In genomic region chrX:135389717-135390116, GRCh38 we compare ENCODE assay signal across 14 cellular contexts. TPM values are rescaled to one million over a fixed set of nuclear protein-coding genes. Genes with fewer than 3 reads are reported as not detected.
A peak's percentile ranks its signal among the peaks of the same experiment; 100 is the strongest.
DNase-seq lines count a peak whose midpoint lies in the region; ATAC-seq, FAIRE-seq and TF ChIP-seq lines count a peak whose summit lies in the region.
"Had no signal": no experiment of that assay in that cellular context is flagged by ENCODE, and none has a peak within 500 bp of the region (broad histone marks: within the 10 kb centered on the region; RNA-seq: fewer than 3 reads in every experiment).

No MANE protein-coding gene starts in this region.

- 29 to 46% (median 34%) methylated on average over 2 of the region's 2 CpGs for WGBS in small intestine, 3 donors

- H3K4me1 Mint-ChIP-seq in activated naive CD4-positive, alpha-beta T cell treated with anti-CD3 and anti-CD28 coated beads for 36 hours (ENCODE audit: low read depth): peaks cover 19% of the 10 kb centered on the region

- ATAC-seq in GM21786 (IDR thresholded peaks at IDR 0.05; ENCODE audit: unreplicated experiment) (no peak), GM18867 (IDR thresholded peaks at IDR 0.05; ENCODE audit: unreplicated experiment) (no peak)

- peak overlapping the region; percentile 41 for H3K27ac Mint-ChIP-seq in activated naive CD4-positive, alpha-beta T cell treated with anti-CD3 and anti-CD28 coated beads for 36 hours

- H3K9me3 ChIP-seq in small intestine (ENCODE audit: control insufficient read depth, low read depth): no peaks in the 10 kb centered on the region
- H3K9me3 ChIP-seq in A673 (ENCODE audit: low read depth, low read length, poor library complexity, severe bottlenecking): no peaks in the 10 kb centered on the region
- H3K9me3 ChIP-seq: colonic mucosa, spleen had no signal

- no peak for DNase-seq in activated naive CD4-positive, alpha-beta T cell treated with anti-CD3 and anti-CD28 coated beads for 36 hours
- DNase-seq in activated naive CD4-positive, alpha-beta T cell (lab: John Stamatoyannopoulos, UW): no peak
- DNase-seq in RKO (ENCODE audit: low spot score): peak; percentile 25
- peak; percentile 6 for DNase-seq in fibroblast of the aortic adventitia (ENCODE audit: low read depth)
- peak; percentile 3 for DNase-seq in small intestine
- DNase-seq in A673 (ENCODE audit: low spot score): no peak
- DNase-seq: colonic mucosa, COR-L47, NCI-H1417 treated with DMSO at 0.1 percent for 48 hours, NCI-H526 treated with DMSO at 0.1 percent for 48 hours, SIG-M5, spleen had no signal

- H3K27ac ChIP-seq in small intestine (ENCODE audit: low read depth in 1 of 2, low read length in 1 of 2) (no peak overlapping the region), A673 (ENCODE audit: low read depth, low read length, poor library complexity, severe bottlenecking) (no peak overlapping the region)
- H3K27ac ChIP-seq: colonic mucosa, spleen had no signal

- H3K4me1 ChIP-seq in small intestine (ENCODE audit: control insufficient read depth in 2 of 2, insufficient read depth in 1 of 2, low read depth in 1 of 2, low read length in 1 of 2) (no peaks in the 10 kb centered on the region), A673 (ENCODE audit: insufficient read depth, low read length, poor library complexity, severe bottlenecking) (no peaks in the 10 kb centered on the region)
- H3K4me1 ChIP-seq: colonic mucosa, spleen had no signal

- intact Hi-C loops in activated naive CD4-positive, alpha-beta T cell treated with anti-CD3 and anti-CD28 coated beads for 36 hours (cut with micrococcal nuclease): no loop called here
- intact Hi-C loops in A673 (cut with micrococcal nuclease; ENCODE audit: unreplicated experiment): no loop called here

- BruUV-seq in A673 (replicated peaks; lab: Mats Ljungman, UMichigan): no TSS peak

- POLR2A ChIA-PET in A673 (lab: Charles Lee; ENCODE audit: low non-redundant PET): no interaction called here

- H3K27me3 ChIP-seq in small intestine (ENCODE audit: control insufficient read depth in 2 of 2, insufficient read depth in 2 of 2, low read length in 2 of 2) (no peaks in the 10 kb centered on the region), A673 (replicated peaks; ENCODE audit: insufficient read depth, low read depth, low read length, poor library complexity) (no peaks in the 10 kb centered on the region)
- H3K27me3 ChIP-seq: colonic mucosa, spleen had no signal

- H3K4me3 ChIP-seq in fibroblast of the aortic adventitia (ENCODE audit: low read depth, low read length): no peak overlapping the region
- H3K4me3 ChIP-seq in small intestine (ENCODE audit: low read depth in 1 of 2, low read length in 2 of 2): no peak overlapping the region
- no peak overlapping the region for H3K4me3 ChIP-seq in A673 (ENCODE audit: low read depth, low read length, poor library complexity, severe bottlenecking)
- H3K4me3 ChIP-seq: colonic mucosa, spleen had no signal

- no peak for TF ChIP-seq CTCF in fibroblast of the aortic adventitia (IDR thresholded peaks at IDR 0.05; ENCODE audit: insufficient read depth, low read length)
- TF ChIP-seq CTCF in A673 (conservative IDR thresholded peaks at IDR 0.05; ENCODE audit: low read depth, low read length): no peak

- H3K4me3 Mint-ChIP-seq in activated naive CD4-positive, alpha-beta T cell treated with anti-CD3 and anti-CD28 coated beads for 36 hours: no peak overlapping the region

- CTCF ChIA-PET in activated naive CD4-positive, alpha-beta T cell treated with anti-CD3 and anti-CD28 coated beads for 36 hours (lab: Charles Lee): no interaction called here
- CTCF ChIA-PET in A673 (lab: Charles Lee): no interaction called here

- FAIRE-seq in small intestine (lab: Jason Lieb, UNC): no peak

- no peaks in the 10 kb centered on the region for H3K9me3 Mint-ChIP-seq in activated naive CD4-positive, alpha-beta T cell treated with anti-CD3 and anti-CD28 coated beads for 36 hours

- no peaks in the 10 kb centered on the region for H3K27me3 Mint-ChIP-seq in activated naive CD4-positive, alpha-beta T cell treated with anti-CD3 and anti-CD28 coated beads for 36 hours (ENCODE audit: low read depth)

- no peaks in the 10 kb centered on the region for H3K36me3 ChIP-seq in small intestine (ENCODE audit: control insufficient read depth in 2 of 2, insufficient read depth in 2 of 2, low read length in 2 of 2)
- H3K36me3 ChIP-seq in A673 (ENCODE audit: insufficient read depth, low read length, poor library complexity, severe bottlenecking): no peaks in the 10 kb centered on the region
- H3K36me3 ChIP-seq: colonic mucosa, spleen had no signal

- H3K36me3 Mint-ChIP-seq in activated naive CD4-positive, alpha-beta T cell treated with anti-CD3 and anti-CD28 coated beads for 36 hours (ENCODE audit: low read depth): no peaks in the 10 kb centered on the region

RNA-seq across cellular contexts. Expression of gene SMIM10L2A, which starts 32.0 kb away (rescaled TPM):
- under 1 TPM; 0.40 to 0.41 TPM for total RNA-seq in activated naive CD4-positive, alpha-beta T cell treated with anti-CD3 and anti-CD28 coated beads for 36 hours
- 0.09 and 0.33 TPM in 2 replicates for total RNA-seq in fibroblast of the aortic adventitia (ENCODE audit: low replicate concordance)
- under 1 TPM in 1 of 3 donors, not detected in 2; 0.92 TPM for polyA plus RNA-seq in small intestine
- 1.8 and 2.3 TPM in 2 replicates for total RNA-seq in A673 (2021)

RNA-seq across cellular contexts. Expression of gene ZNF449, which starts 45.1 kb away (rescaled TPM):
- total RNA-seq in activated naive CD4-positive, alpha-beta T cell treated with anti-CD3 and anti-CD28 coated beads for 36 hours: 1 to 10 TPM; 1.9 to 2.4 TPM
- 5.9 and 11.1 TPM in 2 replicates for total RNA-seq in fibroblast of the aortic adventitia (ENCODE audit: low replicate concordance)
- 1 to 10 TPM in 2 of 3 donors, under 1 TPM in 1; 0.67 to 1.1 (median 1.1) TPM for polyA plus RNA-seq in small intestine
- total RNA-seq in A673 (2021): 10.6 and 12.1 TPM in 2 replicates

RNA-seq across cellular contexts. Expression of gene ZNF75D, which starts 45.8 kb away (rescaled TPM):
- total RNA-seq in activated naive CD4-positive, alpha-beta T cell treated with anti-CD3 and anti-CD28 coated beads for 36 hours: 1 to 10 TPM; 2.5 to 3.6 TPM
- total RNA-seq in fibroblast of the aortic adventitia (ENCODE audit: low replicate concordance): 7.3 and 8.9 TPM in 2 replicates
- 1 to 10 TPM; 5.7 to 9.4 (median 5.9) TPM for polyA plus RNA-seq in small intestine
- 8.7 and 9.4 TPM in 2 replicates for total RNA-seq in A673 (2021)

Comparison
In these comparisons a context has a peak if more than half of its experiments do, and no peak if none do; other contexts are left out.
1. DNase-seq: peak in RKO (single experiment), fibroblast of the aortic adventitia (single experiment) and small intestine (single experiment); none in activated naive CD4-positive, alpha-beta T cell treated with anti-CD3 and anti-CD28 coated beads for 36 hours (single experiment), activated naive CD4-positive, alpha-beta T cell (0 of 4) and A673 (single experiment).